In the genomic region with DNA sequence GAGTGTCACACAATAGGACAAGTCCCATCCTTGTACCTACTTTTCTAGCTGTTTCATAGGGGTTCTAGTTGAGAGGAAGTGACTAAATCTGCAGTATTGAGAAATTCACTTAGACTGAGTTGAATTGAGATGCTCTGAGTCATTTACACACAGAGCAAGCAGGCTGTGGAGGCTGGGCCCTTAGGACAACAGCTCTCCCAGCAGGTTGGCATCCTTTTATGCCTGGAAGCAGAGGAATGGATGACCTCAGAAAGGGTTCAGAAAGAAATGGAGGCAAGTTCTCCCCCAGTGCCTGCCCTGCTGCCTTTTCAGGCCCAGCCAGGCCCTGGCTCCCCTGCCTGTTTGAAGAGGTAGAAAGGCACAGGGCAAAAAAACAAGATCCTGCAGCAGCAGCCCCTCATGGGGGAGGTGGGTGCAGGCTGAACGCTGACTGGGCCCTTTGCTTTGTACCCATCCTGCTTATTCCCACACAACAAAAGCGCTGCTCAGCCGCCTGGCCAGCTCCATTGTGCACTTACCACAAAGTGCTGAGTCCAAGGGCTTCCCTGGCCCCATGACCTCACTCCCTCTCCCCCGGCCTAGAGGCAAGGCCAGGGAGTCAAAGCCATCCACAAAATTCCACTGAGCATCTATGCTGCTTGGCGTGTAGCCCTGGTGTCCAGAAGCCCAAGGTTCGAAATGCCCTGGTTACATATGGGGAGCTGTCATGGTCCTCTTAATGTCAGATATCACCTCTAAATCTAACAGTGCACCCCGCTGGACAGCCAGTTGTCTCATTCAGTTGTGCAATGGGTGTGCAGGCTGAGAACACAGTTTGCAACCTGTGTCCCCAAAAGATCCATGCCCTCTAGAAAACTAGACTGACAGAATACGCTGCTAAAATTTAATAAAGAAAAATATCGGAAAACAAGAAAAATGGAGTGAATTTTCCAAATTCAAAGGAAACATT, we compare ENCODE assay signal across 1 cellular context.
TF ChIP-seq lines count a peak whose summit lies in the region.

No MANE protein-coding gene starts in this region.

TF ChIP-seq in K562, 482 proteins besides CTCF, POLR2A, EP300 and RAD21:
- TF ChIP-seq SMARCC2 (IDR thresholded peaks at IDR 0.05; ENCODE audit: low read depth) (no peak), BRD4 (IDR thresholded peaks at IDR 0.05) (no peak), CTBP1 (IDR thresholded peaks at IDR 0.05; ENCODE audit: borderline replicate concordance) (peak; percentile 14; the same call in 1 of the 2 replicates), TAF15 (IDR thresholded peaks at IDR 0.05; ENCODE audit: low read depth, low read length) (no peak), MXD1 (CRISPR knock-in tag; IDR thresholded peaks at IDR 0.05; ENCODE audit: borderline replicate concordance, poor library complexity, severe bottlenecking) (no peak), PKNOX1 (IDR thresholded peaks at IDR 0.05) (no peak), FOSL1 (tag; conservative IDR thresholded peaks at IDR 0.05) (peak; percentile 53), ZNF766 (CRISPR knock-in tag; conservative IDR thresholded peaks at IDR 0.05) (no peak), CEBPG (CRISPR knock-in tag; IDR thresholded peaks at IDR 0.05) (no peak), CEBPG (tag; conservative IDR thresholded peaks at IDR 0.05 in 1 of 2, IDR thresholded peaks at IDR 0.05 in 1 of 2) (peak; percentile 14 to 35; a peak in 1 of 4 replicates), ZNF121 (CRISPR knock-in tag; conservative IDR thresholded peaks at IDR 0.05) (no peak), CEBPB (tag; IDR thresholded peaks at IDR 0.05) (peak; percentile 85), FOXJ3 (CRISPR knock-in tag; IDR thresholded peaks at IDR 0.05) (no peak), CTCFL (IDR thresholded peaks at IDR 0.05; ENCODE audit: borderline replicate concordance, insufficient read depth, low read depth, low read length, poor library complexity, severe bottlenecking) (no peak), NFXL1 (CRISPR knock-in tag; IDR thresholded peaks at IDR 0.05) (no peak), TCFL5 (CRISPR knock-in tag; conservative IDR thresholded peaks at IDR 0.05) (no peak), LEF1 (IDR thresholded peaks at IDR 0.05) (no peak), MYBL2 (IDR thresholded peaks at IDR 0.05; ENCODE audit: low read depth) (no peak), MYBL2 (CRISPR knock-in tag; IDR thresholded peaks at IDR 0.05; ENCODE audit: borderline replicate concordance) (no peak), ARID2 (IDR thresholded peaks at IDR 0.05) (no peak), OTX1 (CRISPR knock-in tag; IDR thresholded peaks at IDR 0.05) (no peak), ZNF282 (CRISPR knock-in tag; IDR thresholded peaks at IDR 0.05) (no peak), ETS2 (tag; IDR thresholded peaks at IDR 0.05; ENCODE audit: borderline replicate concordance, poor library complexity, severe bottlenecking) (no peak), ZBTB33 (CRISPR knock-in tag; IDR thresholded peaks at IDR 0.05) (peak; percentile 86), ELF2 (CRISPR knock-in tag; IDR thresholded peaks at IDR 0.05) (no peak), CBX2 (IDR thresholded peaks at IDR 0.05; ENCODE audit: insufficient read depth, low read length, poor library complexity, severe bottlenecking) (no peak)
- TF ChIP-seq, protein P1, sequence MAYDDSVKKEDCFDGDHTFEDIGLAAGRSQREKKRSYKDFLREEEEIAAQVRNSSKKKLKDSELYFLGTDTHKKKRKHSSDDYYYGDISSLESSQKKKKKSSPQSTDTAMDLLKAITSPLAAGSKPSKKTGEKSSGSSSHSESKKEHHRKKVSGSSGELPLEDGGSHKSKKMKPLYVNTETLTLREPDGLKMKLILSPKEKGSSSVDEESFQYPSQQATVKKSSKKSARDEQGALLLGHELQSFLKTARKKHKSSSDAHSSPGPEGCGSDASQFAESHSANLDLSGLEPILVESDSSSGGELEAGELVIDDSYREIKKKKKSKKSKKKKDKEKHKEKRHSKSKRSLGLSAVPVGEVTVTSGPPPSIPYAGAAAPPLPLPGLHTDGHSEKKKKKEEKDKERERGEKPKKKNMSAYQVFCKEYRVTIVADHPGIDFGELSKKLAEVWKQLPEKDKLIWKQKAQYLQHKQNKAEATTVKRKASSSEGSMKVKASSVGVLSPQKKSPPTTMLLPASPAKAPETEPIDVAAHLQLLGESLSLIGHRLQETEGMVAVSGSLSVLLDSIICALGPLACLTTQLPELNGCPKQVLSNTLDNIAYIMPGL (CRISPR knock-in tag; IDR thresholded peaks at IDR 0.05), result no peak
- TF ChIP-seq, protein P2, sequence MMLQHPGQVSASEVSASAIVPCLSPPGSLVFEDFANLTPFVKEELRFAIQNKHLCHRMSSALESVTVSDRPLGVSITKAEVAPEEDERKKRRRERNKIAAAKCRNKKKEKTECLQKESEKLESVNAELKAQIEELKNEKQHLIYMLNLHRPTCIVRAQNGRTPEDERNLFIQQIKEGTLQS (IDR thresholded peaks at IDR 0.05), result peak; percentile 29; the same call in 1 of the 2 replicates
- TF ChIP-seq, protein P2 (CRISPR knock-in tag; conservative IDR thresholded peaks at IDR 0.05), result no peak
- TF ChIP-seq, protein P3, sequence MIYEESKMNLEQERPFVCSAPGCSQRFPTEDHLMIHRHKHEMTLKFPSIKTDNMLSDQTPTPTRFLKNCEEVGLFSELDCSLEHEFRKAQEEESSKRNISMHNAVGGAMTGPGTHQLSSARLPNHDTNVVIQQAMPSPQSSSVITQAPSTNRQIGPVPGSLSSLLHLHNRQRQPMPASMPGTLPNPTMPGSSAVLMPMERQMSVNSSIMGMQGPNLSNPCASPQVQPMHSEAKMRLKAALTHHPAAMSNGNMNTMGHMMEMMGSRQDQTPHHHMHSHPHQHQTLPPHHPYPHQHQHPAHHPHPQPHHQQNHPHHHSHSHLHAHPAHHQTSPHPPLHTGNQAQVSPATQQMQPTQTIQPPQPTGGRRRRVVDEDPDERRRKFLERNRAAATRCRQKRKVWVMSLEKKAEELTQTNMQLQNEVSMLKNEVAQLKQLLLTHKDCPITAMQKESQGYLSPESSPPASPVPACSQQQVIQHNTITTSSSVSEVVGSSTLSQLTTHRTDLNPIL (CRISPR knock-in tag; IDR thresholded peaks at IDR 0.05), result no peak
- TF ChIP-seq, protein P4, sequence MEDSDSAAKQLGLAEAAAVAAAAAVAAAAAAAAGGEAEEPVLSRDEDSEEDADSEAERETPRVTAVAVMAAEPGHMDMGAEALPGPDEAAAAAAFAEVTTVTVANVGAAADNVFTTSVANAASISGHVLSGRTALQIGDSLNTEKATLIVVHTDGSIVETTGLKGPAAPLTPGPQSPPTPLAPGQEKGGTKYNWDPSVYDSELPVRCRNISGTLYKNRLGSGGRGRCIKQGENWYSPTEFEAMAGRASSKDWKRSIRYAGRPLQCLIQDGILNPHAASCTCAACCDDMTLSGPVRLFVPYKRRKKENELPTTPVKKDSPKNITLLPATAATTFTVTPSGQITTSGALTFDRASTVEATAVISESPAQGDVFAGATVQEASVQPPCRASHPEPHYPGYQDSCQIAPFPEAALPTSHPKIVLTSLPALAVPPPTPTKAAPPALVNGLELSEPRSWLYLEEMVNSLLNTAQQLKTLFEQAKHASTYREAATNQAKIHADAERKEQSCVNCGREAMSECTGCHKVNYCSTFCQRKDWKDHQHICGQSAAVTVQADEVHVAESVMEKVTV (CRISPR knock-in tag; IDR thresholded peaks at IDR 0.05), result no peak
- TF ChIP-seq, protein P5, sequence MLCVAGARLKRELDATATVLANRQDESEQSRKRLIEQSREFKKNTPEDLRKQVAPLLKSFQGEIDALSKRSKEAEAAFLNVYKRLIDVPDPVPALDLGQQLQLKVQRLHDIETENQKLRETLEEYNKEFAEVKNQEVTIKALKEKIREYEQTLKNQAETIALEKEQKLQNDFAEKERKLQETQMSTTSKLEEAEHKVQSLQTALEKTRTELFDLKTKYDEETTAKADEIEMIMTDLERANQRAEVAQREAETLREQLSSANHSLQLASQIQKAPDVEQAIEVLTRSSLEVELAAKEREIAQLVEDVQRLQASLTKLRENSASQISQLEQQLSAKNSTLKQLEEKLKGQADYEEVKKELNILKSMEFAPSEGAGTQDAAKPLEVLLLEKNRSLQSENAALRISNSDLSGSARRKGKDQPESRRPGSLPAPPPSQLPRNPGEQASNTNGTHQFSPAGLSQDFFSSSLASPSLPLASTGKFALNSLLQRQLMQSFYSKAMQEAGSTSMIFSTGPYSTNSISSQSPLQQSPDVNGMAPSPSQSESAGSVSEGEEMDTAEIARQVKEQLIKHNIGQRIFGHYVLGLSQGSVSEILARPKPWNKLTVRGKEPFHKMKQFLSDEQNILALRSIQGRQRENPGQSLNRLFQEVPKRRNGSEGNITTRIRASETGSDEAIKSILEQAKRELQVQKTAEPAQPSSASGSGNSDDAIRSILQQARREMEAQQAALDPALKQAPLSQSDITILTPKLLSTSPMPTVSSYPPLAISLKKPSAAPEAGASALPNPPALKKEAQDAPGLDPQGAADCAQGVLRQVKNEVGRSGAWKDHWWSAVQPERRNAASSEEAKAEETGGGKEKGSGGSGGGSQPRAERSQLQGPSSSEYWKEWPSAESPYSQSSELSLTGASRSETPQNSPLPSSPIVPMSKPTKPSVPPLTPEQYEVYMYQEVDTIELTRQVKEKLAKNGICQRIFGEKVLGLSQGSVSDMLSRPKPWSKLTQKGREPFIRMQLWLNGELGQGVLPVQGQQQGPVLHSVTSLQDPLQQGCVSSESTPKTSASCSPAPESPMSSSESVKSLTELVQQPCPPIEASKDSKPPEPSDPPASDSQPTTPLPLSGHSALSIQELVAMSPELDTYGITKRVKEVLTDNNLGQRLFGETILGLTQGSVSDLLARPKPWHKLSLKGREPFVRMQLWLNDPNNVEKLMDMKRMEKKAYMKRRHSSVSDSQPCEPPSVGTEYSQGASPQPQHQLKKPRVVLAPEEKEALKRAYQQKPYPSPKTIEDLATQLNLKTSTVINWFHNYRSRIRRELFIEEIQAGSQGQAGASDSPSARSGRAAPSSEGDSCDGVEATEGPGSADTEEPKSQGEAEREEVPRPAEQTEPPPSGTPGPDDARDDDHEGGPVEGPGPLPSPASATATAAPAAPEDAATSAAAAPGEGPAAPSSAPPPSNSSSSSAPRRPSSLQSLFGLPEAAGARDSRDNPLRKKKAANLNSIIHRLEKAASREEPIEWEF (CRISPR knock-in tag; IDR thresholded peaks at IDR 0.05), result no peak
